Comparison of ENCODE assay signal across 8 cellular contexts in the genomic region with DNA sequence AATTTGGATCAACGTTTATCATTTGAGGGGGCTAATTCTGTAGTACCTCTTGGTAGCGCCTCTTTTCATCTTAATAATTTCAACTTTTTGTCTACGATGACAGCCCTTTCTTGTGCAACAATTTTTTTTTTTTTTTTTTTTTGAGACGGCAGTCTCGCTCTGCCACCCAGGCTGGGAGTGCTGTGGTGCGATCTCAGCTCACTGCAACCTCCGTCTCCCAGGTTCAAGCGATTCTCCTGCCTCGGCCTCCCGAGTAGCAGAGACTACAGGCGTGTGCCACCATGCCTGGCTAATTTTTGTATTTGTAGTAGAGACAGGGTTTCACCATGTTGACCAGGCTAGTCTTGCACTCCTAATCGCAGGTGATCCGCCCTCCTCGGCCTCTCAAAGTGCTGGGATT. TPM values are rescaled to one million over a fixed set of nuclear protein-coding genes. Genes with fewer than 3 reads are reported as not detected.
DNase-seq lines count a peak whose midpoint lies in the region; ATAC-seq, FAIRE-seq and TF ChIP-seq lines count a peak whose summit lies in the region.
"Not testable (repeated sequence)": the region's sequence is repeated elsewhere in the genome, so short reads cannot be mapped to it uniquely, and the experiment has no call there.

No MANE protein-coding gene starts in this region.

- peaks cover 53% of the 10 kb centered on the region for H3K4me1 Mint-ChIP-seq in activated CD4-positive, alpha-beta T cell treated with anti-CD3 and anti-CD28 coated beads, Interleukin-2, amount 10 ng/mL, durations not matched to agents 7 days and 5 days

- H3K9me3 ChIP-seq in A549; breast epithelium; gastroesophageal sphincter; mononuclear cell (ENCODE audit: low read depth, low read length); skeletal muscle tissue (ENCODE audit: control insufficient read depth in 3 of 3, low read length in 3 of 3): not testable (repeated sequence)

- not testable (repeated sequence) for H3K27me3 ChIP-seq in breast epithelium; gastroesophageal sphincter; mononuclear cell (ENCODE audit: insufficient read depth, low read length); skeletal muscle tissue (ENCODE audit: control insufficient read depth in 3 of 3, insufficient read depth in 3 of 3, low read length in 3 of 3)

- TF ChIP-seq CTCF in A549 (IDR thresholded peaks at IDR 0.05); breast epithelium (IDR thresholded peaks at IDR 0.05); gastroesophageal sphincter (IDR thresholded peaks at IDR 0.05): not testable (repeated sequence)

- intact Hi-C loops in breast epithelium (cut with DNase I; ENCODE audit: low total_unique reads) = loop anchor here (10.0 kb wide), 1 partner anchor 49 kb away; a partner anchor contains a TSS

- peak overlapping the region; percentile 64 for H3K4me2 ChIP-seq in A549

- not testable (repeated sequence) for H3K4me1 ChIP-seq in A549, breast epithelium
- H3K4me1 ChIP-seq in gastroesophageal sphincter (peaks cover 0 to 26% (median 6%) of the 10 kb centered on the region in 3 donors), mononuclear cell (ENCODE audit: insufficient read depth, low read length) (peaks cover 21% of the 10 kb centered on the region), skeletal muscle tissue (ENCODE audit: control insufficient read depth in 3 of 3, insufficient read depth in 3 of 3, low read length in 3 of 3) (peaks cover 0 to 15% (median 7%) of the 10 kb centered on the region in 3 donors)

- H3K4me3 ChIP-seq in A549 (peak overlapping the region; percentile 75), breast epithelium (peak overlapping the region; percentile 57 to 82 (median 82)), gastroesophageal sphincter (peak overlapping the region; percentile 74 to 99), mononuclear cell (ENCODE audit: low read length) (peak overlapping the region; percentile 62), skeletal muscle tissue (ENCODE audit: low read length in 3 of 3) (peak overlapping the region; percentile 94 to 95 (median 94))

- H3K9me3 Mint-ChIP-seq in activated CD4-positive, alpha-beta T cell treated with anti-CD3 and anti-CD28 coated beads, Interleukin-2, amount 10 ng/mL, durations not matched to agents 7 days and 5 days = not testable (repeated sequence)

- not testable (repeated sequence) for TF ChIP-seq RAD21 in A549 (conservative IDR thresholded peaks at IDR 0.05 in 1 of 2, IDR thresholded peaks at IDR 0.05 in 1 of 2)

- not testable (repeated sequence) for FAIRE-seq in A549 (lab: Jason Lieb, UNC)

- TF ChIP-seq EP300 in A549 (IDR thresholded peaks at IDR 0.05); gastroesophageal sphincter (IDR thresholded peaks at IDR 0.05): not testable (repeated sequence)

- H3K36me3 ChIP-seq in breast epithelium; skeletal muscle tissue (ENCODE audit: control insufficient read depth in 3 of 3, insufficient read depth in 3 of 3, low read length in 3 of 3): not testable (repeated sequence)
- peaks cover 0 to 20% of the 10 kb centered on the region in 2 donors for H3K36me3 ChIP-seq in gastroesophageal sphincter

- H3K27ac ChIP-seq in A549 (peak overlapping the region; percentile 90 to 92), breast epithelium (peak overlapping the region in 1 of 2 donors; percentile 96), gastroesophageal sphincter (peak overlapping the region in 3 of 4 donors; percentile 87 to 94 (median 89)), skeletal muscle tissue (ENCODE audit: low read depth, low read length) (peak overlapping the region; percentile 96)

- DNase-seq in A549 (ENCODE audit: low read depth in 1 of 2, low spot score in 1 of 2) (peak in 1 of 2 experiments; percentile 2), NCI-H82 (lab: John Stamatoyannopoulos, UW) (peak; percentile 23)
- not testable (repeated sequence) for DNase-seq in activated CD4-positive, alpha-beta T cell treated with anti-CD3 and anti-CD28 coated beads, Interleukin-2, amount 10 ng/mL, durations not matched to agents 7 days and 5 days; breast epithelium (ENCODE audit: low spot score in 2 of 2)

- H3K27me3 Mint-ChIP-seq in activated CD4-positive, alpha-beta T cell treated with anti-CD3 and anti-CD28 coated beads, Interleukin-2, amount 10 ng/mL, durations not matched to agents 7 days and 5 days = not testable (repeated sequence)

- TF ChIP-seq POLR2A in A549 (IDR thresholded peaks at IDR 0.05; ENCODE audit: low read length); breast epithelium (IDR thresholded peaks at IDR 0.05); gastroesophageal sphincter (IDR thresholded peaks at IDR 0.05): not testable (repeated sequence)

- 18% methylated on average over 8 of the region's 14 CpGs for WGBS in A549 (ENCODE audit: missing lambda C conversion rate)
- whole genome bisulfite sequencing in gastroesophageal sphincter (ENCODE audit: low coverage in 1 of 2), 2 donors = 18 to 39% methylated on average over 5 to 6 of the region's 14 CpGs

- peak overlapping the region; percentile 86 to 92 (median 90) for H3K9ac ChIP-seq in skeletal muscle tissue (ENCODE audit: low read depth in 1 of 3, low read length in 3 of 3)

- peaks cover 21% of the 10 kb centered on the region for H3K36me3 Mint-ChIP-seq in activated CD4-positive, alpha-beta T cell treated with anti-CD3 and anti-CD28 coated beads, Interleukin-2, amount 10 ng/mL, durations not matched to agents 7 days and 5 days (ENCODE audit: low read depth)

- POLR2A ChIA-PET in A549 (lab: Yijun Ruan, JAX) = interaction anchor here (0.7 kb wide), 1 partner anchor 45 kb away, joined by 8 read pairs; no protein-coding TSS in a partner anchor
- POLR2A ChIA-PET in activated CD4-positive, alpha-beta T cell treated with anti-CD3 and anti-CD28 coated beads, Interleukin-2, amount 10 ng/mL, durations not matched to agents 7 days and 5 days (lab: Charles Lee) = interaction anchor here (2.0 kb wide), 1 partner anchor 45 kb away, joined by 11 read pairs; no protein-coding TSS in a partner anchor

- CTCF ChIA-PET in A549 (lab: Yijun Ruan, JAX) = not testable (repeated sequence)
- CTCF ChIA-PET in activated CD4-positive, alpha-beta T cell treated with anti-CD3 and anti-CD28 coated beads, Interleukin-2, amount 10 ng/mL, durations not matched to agents 7 days and 5 days (lab: Charles Lee) = interaction anchor here (0.7 kb wide), 2 partner anchors 36 to 1072 kb away, joined by 3 read pairs; no protein-coding TSS in a partner anchor

- H3K4me3 Mint-ChIP-seq in activated CD4-positive, alpha-beta T cell treated with anti-CD3 and anti-CD28 coated beads, Interleukin-2, amount 10 ng/mL, durations not matched to agents 7 days and 5 days = peak overlapping the region; percentile 97

- H3K27ac Mint-ChIP-seq in activated CD4-positive, alpha-beta T cell treated with anti-CD3 and anti-CD28 coated beads, Interleukin-2, amount 10 ng/mL, durations not matched to agents 7 days and 5 days = peak overlapping the region; percentile 98

- ATAC-seq in A549 (peak in 1 of 2 experiments; percentile 39; a peak in 3 of 6 replicates), GM21723 (IDR thresholded peaks at IDR 0.05; ENCODE audit: unreplicated experiment) (peak; percentile 10)
- not testable (repeated sequence) for ATAC-seq in gastroesophageal sphincter

TF ChIP-seq in A549, 52 proteins besides CTCF, POLR2A, EP300 and RAD21:
- TF ChIP-seq CEBPB (IDR thresholded peaks at IDR 0.05) = peak; percentile 10 to 15; a peak in 1 of 4 replicates
TF ChIP-seq in A549: peak in this region for 1; not testable (repeated sequence) for 51.

RNA-seq across cellular contexts. Expression of a gene that starts 0.7 kb away (rescaled TPM):
- polyA plus RNA-seq in A549 (2011; rRNA removed) (35.8 and 62.3 TPM in 2 replicates), A549 (2017; fragmentation: RNase III; extraction: RNeasy Plus Mini Kit Qiagen cat#74134 plus additional on column Dnase treatment) (24.6 to 30.0 TPM (median 27.7 TPM) in 3 replicates)
- polyA plus RNA-seq in A549 (2012; cell fraction: cytosol; rRNA removed) = 9.0 and 15.4 TPM in 2 replicates
- 3.5 and 3.8 TPM in 2 replicates for polyA plus RNA-seq in A549 (2012; cell fraction: nucleus; rRNA removed)
- polyA minus RNA-seq in A549 (2011; rRNA and poly(A)+ RNA removed) = 3.9 and 4.4 TPM in 2 replicates
- total RNA-seq in activated CD4-positive, alpha-beta T cell treated with anti-CD3 and anti-CD28 coated beads, Interleukin-2, amount 10 ng/mL, durations not matched to agents 7 days and 5 days = 10 to 100 TPM; 33.6 to 35.8 TPM
- total RNA-seq in breast epithelium (10 to 100 TPM; 17.1 to 26.3 (median 21.0) TPM), gastroesophageal sphincter (10 to 100 TPM; 17.1 to 25.6 (median 20.4) TPM), mononuclear cell (15.5 TPM), skeletal muscle tissue (38.6 TPM)

RNA-seq across cellular contexts. Expression of a gene that starts 44.2 kb away (rescaled TPM):
- 8.7 and 11.9 TPM in 2 replicates for polyA plus RNA-seq in A549 (2011; rRNA removed)
- polyA plus RNA-seq in A549 (2012; cell fraction: cytosol; rRNA removed) = 1.9 and 2.1 TPM in 2 replicates
- 1.2 and 1.6 TPM in 2 replicates for polyA plus RNA-seq in A549 (2012; cell fraction: nucleus; rRNA removed)
- 5.3 to 6.7 TPM (median 5.8 TPM) in 3 replicates for polyA plus RNA-seq in A549 (2017; fragmentation: RNase III; extraction: RNeasy Plus Mini Kit Qiagen cat#74134 plus additional on column Dnase treatment)
- 24.7 and 24.8 TPM in 2 replicates for polyA minus RNA-seq in A549 (2011; rRNA and poly(A)+ RNA removed)
- total RNA-seq in activated CD4-positive, alpha-beta T cell treated with anti-CD3 and anti-CD28 coated beads, Interleukin-2, amount 10 ng/mL, durations not matched to agents 7 days and 5 days = 100 to 1,000 TPM; 108 to 122 TPM
- total RNA-seq in breast epithelium = 10 to 100 TPM; 22.4 to 53.1 (median 39.0) TPM
- total RNA-seq in gastroesophageal sphincter = 10 to 100 TPM; 21.0 to 24.8 (median 22.3) TPM
- total RNA-seq in mononuclear cell = 207 TPM
- 31.3 TPM for total RNA-seq in skeletal muscle tissue
